ENCODE assay signal across 26 cellular contexts in the genomic region with DNA sequence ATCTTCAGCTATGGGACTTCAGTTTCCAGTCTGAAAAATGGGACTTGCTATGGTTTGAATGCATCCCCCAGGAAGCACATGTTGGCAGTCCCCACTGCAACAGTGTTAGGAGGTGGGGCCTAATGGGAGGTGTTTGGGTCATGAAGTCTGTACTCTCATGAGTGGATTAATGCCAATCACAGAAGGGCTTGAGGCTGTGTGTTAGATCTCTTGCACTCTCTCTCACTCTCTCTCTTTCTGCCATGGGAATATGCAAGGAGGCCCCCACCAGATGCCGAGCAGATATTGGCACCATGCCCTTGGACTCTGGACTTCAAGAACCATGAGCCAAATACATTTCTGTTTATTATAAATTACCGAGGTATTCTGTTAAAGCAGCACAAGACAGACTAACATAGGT. TPM values are rescaled to one million over a fixed set of nuclear protein-coding genes. Genes with fewer than 3 reads are reported as not detected.
"Had no signal": no experiment of that assay in that cellular context is flagged by ENCODE, and none has a peak within 500 bp of the region (broad histone marks: within the 10 kb centered on the region; RNA-seq: fewer than 3 reads in every experiment).

No MANE protein-coding gene starts in this region.

- DNase-seq: activated CD4-positive, alpha-beta T cell treated with anti-CD3 and anti-CD28 coated beads for 48 hours; activated CD4-positive, alpha-beta T cell treated with anti-CD3 and anti-CD28 coated beads, Interleukin-2, amount 50 U/mL, for 4 hours; activated CD4-positive, CD25-positive, alpha-beta regulatory T cell treated with anti-CD3 and anti-CD28 coated beads, Interleukin-2, amount 50 U/mL, for 72 hours; activated CD8-positive, alpha-beta memory T cell treated with anti-CD3 and anti-CD28 coated beads, Interleukin-2, amount 50 U/mL, for 48 hours; activated CD8-positive, alpha-beta T cell treated with anti-CD3 and anti-CD28 coated beads, Interleukin-2, amount 10 ng/mL, durations not matched to agents 7 days and 5 days; activated naive CD4-positive, alpha-beta T cell treated with anti-CD3 and anti-CD28 coated beads, Interleukin-2, amount 50 U/mL, for 16 hours; activated naive CD8-positive, alpha-beta T cell treated with anti-CD3 and anti-CD28 coated beads, Interleukin-2, amount 10 ng/mL, durations not matched to agents 7 days and 5 days; activated T-cell treated with anti-CD3 and anti-CD28 coated beads, Interleukin-2, amount 50 U/mL, for 1 hour; aorta; central memory CD4-positive, alpha-beta T cell; Karpas-422; MM.1S; NCI-H1105; NCI-H1436; NCI-H1694 treated with DMSO at 0.1 percent for 48 hours; NCI-H2029 treated with DMSO at 0.1 percent for 48 hours; NCI-H526 treated with DMSO at 0.1 percent for 48 hours; SIG-M5; T-helper 17 cell; T-helper 9 cell had no signal

- H3K9me3 ChIP-seq: adrenal gland had no signal

- H3K27ac ChIP-seq: adrenal gland had no signal

- ATAC-seq: activated CD8-positive, alpha-beta T cell treated with anti-CD3 and anti-CD28 coated beads, Interleukin-2, amount 10 ng/mL, durations not matched to agents 7 days and 5 days; T-helper 17 cell had no signal

- FAIRE-seq: bronchial epithelial cell had no signal

- H3K4me3 ChIP-seq: adrenal gland had no signal

- H3K27me3 ChIP-seq: adrenal gland had no signal

- H3K36me3 ChIP-seq: adrenal gland had no signal

RNA-seq across cellular contexts. Expression of a gene that starts 42.3 kb away (rescaled TPM):
- total RNA-seq: activated CD8-positive, alpha-beta T cell treated with anti-CD3 and anti-CD28 coated beads, Interleukin-2, amount 10 ng/mL, durations not matched to agents 7 days and 5 days; activated naive CD8-positive, alpha-beta T cell treated with anti-CD3 and anti-CD28 coated beads, Interleukin-2, amount 10 ng/mL, durations not matched to agents 7 days and 5 days; adrenal gland; aorta; bronchial epithelial cell; chondrocyte; OCI-LY7; RPMI7951; T-helper 17 cell; WTC11 had no signal
- polyA plus RNA-seq: adrenal gland, aorta had no signal
